ENCODE assay signal across 21 cellular contexts in genomic region chr7:46834921-46835320, GRCh38.
"Had no signal": no experiment of that assay in that cellular context is flagged by ENCODE, and none has a peak within 500 bp of the region (broad histone marks: within the 10 kb centered on the region; RNA-seq: fewer than 3 reads in every experiment).

No MANE protein-coding gene starts in this region.

- H3K27ac ChIP-seq: hepatocyte, left ventricle myocardium inferior, neural progenitor cell, neutrophil, ovary, right atrium auricular region, right lobe of liver, spleen, suprapubic skin, upper lobe of right lung had no signal

- H2AFZ ChIP-seq: hepatocyte, neural progenitor cell had no signal

- H3K36me3 ChIP-seq: left ventricle myocardium inferior, neural progenitor cell, neutrophil, ovary, right atrium auricular region, right lobe of liver, spleen, suprapubic skin, thoracic aorta, tibial artery, upper lobe of right lung had no signal

- DNase-seq: islet precursor cell; left ventricle myocardium inferior; naive B cell; natural killer cell; nephron progenitor cell; occipital lobe; ovary; right lobe of liver; spleen; stimulated activated CD4-positive, alpha-beta T cell treated with anti-CD3 and anti-CD28 coated beads, Interleukin-4, amount 100 ng/mL, for 24 hours; stimulated activated naive CD4-positive, alpha-beta T cell; tibial artery; trophoblast cell; upper lobe of right lung had no signal

- H3K79me2 ChIP-seq: hepatocyte had no signal

- H3K4me2 ChIP-seq: hepatocyte, neural progenitor cell had no signal

- H3K4me1 ChIP-seq: left ventricle myocardium inferior, neural progenitor cell, right atrium auricular region, right lobe of liver, spleen, suprapubic skin, upper lobe of right lung had no signal

- H3K4me3 ChIP-seq: hepatocyte, left ventricle myocardium inferior, lung, neural progenitor cell, ovary, right atrium auricular region, right lobe of liver, spleen, suprapubic skin, thoracic aorta, tibial artery, upper lobe of right lung had no signal

- H3K27me3 ChIP-seq: hepatocyte, neural progenitor cell, neutrophil, ovary, right atrium auricular region, right lobe of liver, spleen, suprapubic skin, tibial artery, upper lobe of right lung had no signal

- H3K9me3 ChIP-seq: left ventricle myocardium inferior, neutrophil, ovary, right atrium auricular region, right lobe of liver, suprapubic skin, thoracic aorta, tibial artery, upper lobe of right lung had no signal

- H3K9ac ChIP-seq: neural progenitor cell had no signal
